8 cellular contexts compared by ENCODE assay signal in genomic region chr21:32412998-32413504, GRCh38. TPM values are rescaled to one million over a fixed set of nuclear protein-coding genes. Genes with fewer than 3 reads are reported as not detected.
DNase-seq lines count a peak whose midpoint lies in the region; ATAC-seq, FAIRE-seq and TF ChIP-seq lines count a peak whose summit lies in the region.

No MANE protein-coding gene starts in this region.

- H3K4me3 ChIP-seq in astrocyte of the cerebellum (ENCODE audit: low read depth, low read length) (peak overlapping the region; percentile 47), keratinocyte (ENCODE audit: control insufficient read depth in 2 of 3, extremely low read depth in 1 of 3, insufficient read depth in 2 of 3, low read depth in 1 of 3, low read length in 3 of 3) (peak overlapping the region; percentile 45 to 83 (median 83))

- in situ Hi-C loops in astrocyte of the cerebellum (cut with HindIII; ENCODE audit: low sequenced_read_pairs), result no loop called here

- H2AFZ ChIP-seq in keratinocyte (ENCODE audit: control insufficient read depth, low read length), result peak overlapping the region; percentile 66

- peaks cover 0 to 6% of the 10 kb centered on the region in 2 experiments for H3K36me3 ChIP-seq in keratinocyte (ENCODE audit: control insufficient read depth in 2 of 2, extremely low read depth in 1 of 2, insufficient read depth in 2 of 2, low read length in 2 of 2)

- no peaks in the 10 kb centered on the region for H3K9me1 ChIP-seq in keratinocyte (ENCODE audit: control insufficient read depth, extremely low read depth, insufficient read depth, low read length)

- no peaks in the 10 kb centered on the region for H4K20me1 ChIP-seq in keratinocyte (ENCODE audit: control insufficient read depth, extremely low read depth, insufficient read depth, low read length)

- no peaks in the 10 kb centered on the region for H3K27me3 ChIP-seq in keratinocyte (ENCODE audit: control insufficient read depth, extremely low read depth, insufficient read depth, low read length)

- peak overlapping the region; percentile 86 for H3K27ac ChIP-seq in 22Rv1
- peak overlapping the region; percentile 88 for H3K27ac ChIP-seq in keratinocyte (ENCODE audit: control insufficient read depth, insufficient read depth, low read length)

- peak; percentile 58 for DNase-seq in HT-29 (ENCODE audit: low spot score)
- DNase-seq in astrocyte of the cerebellum (ENCODE audit: low read depth), result no peak
- DNase-seq in keratinocyte (ENCODE audit: low read depth, low spot score), result no peak
- peak; percentile 12 for DNase-seq in stimulated activated CD8-positive, alpha-beta memory T cell treated with anti-CD3 and anti-CD28 coated beads, Interleukin-4, amount 100 ng/mL, for 24 hours (ENCODE audit: low read depth)
- no peak for DNase-seq in T-helper 9 cell

- dilution Hi-C loops in keratinocyte (cut with MboI; ENCODE audit: extremely low pct_ligation_motif_present, low sequenced_read_pairs), result no loop called here

- H3K79me2 ChIP-seq in keratinocyte (ENCODE audit: control insufficient read depth, insufficient read depth, low read length), result peaks cover 26% of the 10 kb centered on the region

- ATAC-seq in GM18909 (IDR thresholded peaks at IDR 0.05; ENCODE audit: poor library complexity, unreplicated experiment), result no peak
- no peak for ATAC-seq in GM18511 (IDR thresholded peaks at IDR 0.05; ENCODE audit: unreplicated experiment)

- TF ChIP-seq CTCF in 22Rv1 (IDR thresholded peaks at IDR 0.05) (peak; percentile 43; the same call in 1 of the 2 replicates), astrocyte of the cerebellum (IDR thresholded peaks at IDR 0.05; ENCODE audit: low read depth, low read length, missing control alignments) (no peak), keratinocyte (optimal IDR thresholded peaks at IDR 0.05 in 1 of 3, IDR thresholded peaks at IDR 0.05 in 1 of 3, conservative IDR thresholded peaks at IDR 0.05 in 1 of 3; ENCODE audit: extremely low read depth in 1 of 3, insufficient read depth in 2 of 3, low read length in 3 of 3) (peak in 2 of 3 experiments; percentile 13 to 33)

- peak overlapping the region; percentile 89 for H3K9ac ChIP-seq in keratinocyte (ENCODE audit: control insufficient read depth, extremely low read depth, insufficient read depth, low read length)

- H3K4me2 ChIP-seq in keratinocyte (ENCODE audit: control insufficient read depth, extremely low read depth, insufficient read depth, low read depth, low read length), result peak overlapping the region; percentile 89

- no peaks in the 10 kb centered on the region for H3K9me3 ChIP-seq in keratinocyte (ENCODE audit: control insufficient read depth, low read depth, low read length)

- H3K4me1 ChIP-seq in keratinocyte (ENCODE audit: control insufficient read depth, extremely low read depth, insufficient read depth, low read length), result peaks cover 21% of the 10 kb centered on the region

- FAIRE-seq in keratinocyte (lab: Jason Lieb, UNC), result no peak

RNA-seq across cellular contexts. Expression of gene EVA1C, which starts 0.5 kb away (rescaled TPM):
- total RNA-seq in HT-29 (2014; rRNA removed; shearing (Covaris generic)), result 8.1 and 16.0 TPM in 2 replicates
- 6.1 to 15.3 TPM (median 10.8 TPM) in 3 replicates for polyA plus RNA-seq in keratinocyte
- 7.1 TPM for polyA plus RNA-seq in keratinocyte (2011; ENCODE audit: low read depth)
- 7.3 and 14.3 TPM in 2 replicates for polyA plus RNA-seq in keratinocyte (2011; cell fraction: cytosol; rRNA removed)
- 6.8 TPM in 2 replicates for polyA plus RNA-seq in keratinocyte (2011; cell fraction: nucleus; rRNA removed)
- polyA plus RNA-seq in keratinocyte (2012; ENCODE audit: low replicate concordance), result 12.5 and 13.1 TPM in 2 replicates
- polyA minus RNA-seq in keratinocyte, result 6.5 to 13.9 TPM (median 10.0 TPM) in 3 replicates
- polyA minus RNA-seq in keratinocyte (2011; cell fraction: cytosol; rRNA and poly(A)+ RNA removed), result 8.1 TPM
- polyA minus RNA-seq in keratinocyte (2011; cell fraction: nucleus; rRNA and poly(A)+ RNA removed), result 4.5 and 5.2 TPM in 2 replicates

RNA-seq across cellular contexts. Expression of gene URB1, which starts 20.2 kb away (rescaled TPM):
- 12.5 and 13.9 TPM in 2 replicates for total RNA-seq in HT-29 (2014; rRNA removed; shearing (Covaris generic))
- 7.3 to 11.3 TPM (median 9.0 TPM) in 3 replicates for polyA plus RNA-seq in keratinocyte
- polyA plus RNA-seq in keratinocyte (2011; ENCODE audit: low read depth), result 4.9 TPM
- 5.5 and 6.0 TPM in 2 replicates for polyA plus RNA-seq in keratinocyte (2011; cell fraction: cytosol; rRNA removed)
- 26.3 and 27.4 TPM in 2 replicates for polyA plus RNA-seq in keratinocyte (2011; cell fraction: nucleus; rRNA removed)
- 7.1 and 15.0 TPM in 2 replicates for polyA plus RNA-seq in keratinocyte (2012; ENCODE audit: low replicate concordance)
- polyA minus RNA-seq in keratinocyte, result 20.4 to 31.0 TPM (median 28.1 TPM) in 3 replicates
- polyA minus RNA-seq in keratinocyte (2011; cell fraction: cytosol; rRNA and poly(A)+ RNA removed), result 15.7 TPM
- polyA minus RNA-seq in keratinocyte (2011; cell fraction: nucleus; rRNA and poly(A)+ RNA removed), result 53.4 and 72.7 TPM in 2 replicates

Comparison
In these comparisons a context has a peak if more than half of its experiments do, and no peak if none do; other contexts are left out.
1. DNase-seq: peak in HT-29 (single experiment) and stimulated activated CD8-positive, alpha-beta memory T cell treated with anti-CD3 and anti-CD28 coated beads, Interleukin-4, amount 100 ng/mL, for 24 hours (single experiment); none in astrocyte of the cerebellum (single experiment), keratinocyte (single experiment) and T-helper 9 cell (single experiment).